ENCODE assay signal across 18 cellular contexts in genomic region chr2:119242276-119243119, GRCh38. TPM values are rescaled to one million over a fixed set of nuclear protein-coding genes. Genes with fewer than 3 reads are reported as not detected.
DNase-seq lines count a peak whose midpoint lies in the region; ATAC-seq and TF ChIP-seq lines count a peak whose summit lies in the region.
"Had no signal": no experiment of that assay in that cellular context is flagged by ENCODE, and none has a peak within 500 bp of the region (broad histone marks: within the 10 kb centered on the region; RNA-seq: fewer than 3 reads in every experiment).

No MANE protein-coding gene starts in this region.

- no peaks in the 10 kb centered on the region for H3K36me3 Mint-ChIP-seq in activated CD4-positive, alpha-beta T cell treated with anti-CD3 and anti-CD28 coated beads, Interleukin-2, amount 10 ng/mL, durations not matched to agents 7 days and 5 days (ENCODE audit: low read depth)
- H3K36me3 Mint-ChIP-seq: activated naive CD8-positive, alpha-beta T cell; CD4-positive, alpha-beta memory T cell; mesothelial cell of epicardium; type B pancreatic cell had no signal

- POLR2A ChIA-PET in activated CD4-positive, alpha-beta T cell treated with anti-CD3 and anti-CD28 coated beads, Interleukin-2, amount 10 ng/mL, durations not matched to agents 7 days and 5 days (lab: Charles Lee) = no interaction called here

- H3K4me1 ChIP-seq in lower lobe of right lung = peaks cover 8% of the 10 kb centered on the region

- no peak for TF ChIP-seq POLR2A in erythroblast (IDR thresholded peaks at IDR 0.05; ENCODE audit: low read length)

- H3K4me1 Mint-ChIP-seq in activated CD4-positive, alpha-beta T cell treated with anti-CD3 and anti-CD28 coated beads, Interleukin-2, amount 10 ng/mL, durations not matched to agents 7 days and 5 days = peaks cover 1% of the 10 kb centered on the region
- H3K4me1 Mint-ChIP-seq: CD4-positive, alpha-beta memory T cell had no signal

- CTCF ChIA-PET in activated CD4-positive, alpha-beta T cell treated with anti-CD3 and anti-CD28 coated beads, Interleukin-2, amount 10 ng/mL, durations not matched to agents 7 days and 5 days (lab: Charles Lee) = no interaction called here

- no peak overlapping the region for H3K27ac ChIP-seq in lower lobe of right lung
- H3K27ac ChIP-seq: HL-60, SK-N-MC had no signal

- no peaks in the 10 kb centered on the region for H3K36me3 ChIP-seq in lower lobe of right lung

- no peak overlapping the region for H3K4me3 Mint-ChIP-seq in activated CD4-positive, alpha-beta T cell treated with anti-CD3 and anti-CD28 coated beads, Interleukin-2, amount 10 ng/mL, durations not matched to agents 7 days and 5 days
- H3K4me3 Mint-ChIP-seq: activated naive CD8-positive, alpha-beta T cell; CD4-positive, alpha-beta memory T cell; H9; mesothelial cell of epicardium; type B pancreatic cell had no signal

- H3K27me3 ChIP-seq in lower lobe of right lung (ENCODE audit: low read depth) = no peaks in the 10 kb centered on the region

- no peaks in the 10 kb centered on the region for H3K9me3 ChIP-seq in lower lobe of right lung

- DNase-seq in DMS153 treated with DMSO at 0.1 percent for 48 hours (lab: John Stamatoyannopoulos, UW; ENCODE audit: unreplicated experiment) = peak; percentile 89
- DNase-seq in NCI-H1417 treated with DMSO at 0.1 percent for 48 hours (lab: John Stamatoyannopoulos, UW) = peak; percentile 14
- DNase-seq in NCI-H510A treated with DMSO at 0.1 percent for 48 hours (lab: John Stamatoyannopoulos, UW) = peak; percentile 94
- peak; percentile 18 for DNase-seq in lower lobe of right lung
- DNase-seq in activated CD4-positive, alpha-beta T cell treated with anti-CD3 and anti-CD28 coated beads, Interleukin-2, amount 10 ng/mL, durations not matched to agents 7 days and 5 days = no peak
- no peak for DNase-seq in erythroblast (lab: John Stamatoyannopoulos, UW)
- DNase-seq in SIG-M5 (lab: John Stamatoyannopoulos, UW) = no peak
- no peak for DNase-seq in superior temporal gyrus (ENCODE audit: extremely low spot score)
- DNase-seq: activated CD4-positive, CD25-positive, alpha-beta regulatory T cell; CD4-positive, alpha-beta memory T cell; EL; H9; stimulated activated naive CD4-positive, alpha-beta T cell had no signal

- no peak overlapping the region for H3K4me3 ChIP-seq in lower lobe of right lung
- H3K4me3 ChIP-seq: SK-N-MC had no signal

- H3K27me3 Mint-ChIP-seq in activated CD4-positive, alpha-beta T cell treated with anti-CD3 and anti-CD28 coated beads, Interleukin-2, amount 10 ng/mL, durations not matched to agents 7 days and 5 days = no peaks in the 10 kb centered on the region
- H3K27me3 Mint-ChIP-seq: activated naive CD8-positive, alpha-beta T cell; type B pancreatic cell had no signal

- intact Hi-C loops in lower lobe of right lung (cut with DNase I) = no loop called here

- no peak for TF ChIP-seq CTCF in lower lobe of right lung (IDR thresholded peaks at IDR 0.05)

- no peak overlapping the region for H3K27ac Mint-ChIP-seq in activated CD4-positive, alpha-beta T cell treated with anti-CD3 and anti-CD28 coated beads, Interleukin-2, amount 10 ng/mL, durations not matched to agents 7 days and 5 days
- H3K27ac Mint-ChIP-seq: activated naive CD8-positive, alpha-beta T cell; CD4-positive, alpha-beta memory T cell; mesothelial cell of epicardium; type B pancreatic cell had no signal

- peak; percentile 65 to 69 for ATAC-seq in lower lobe of right lung

- no peaks in the 10 kb centered on the region for H3K9me3 Mint-ChIP-seq in activated CD4-positive, alpha-beta T cell treated with anti-CD3 and anti-CD28 coated beads, Interleukin-2, amount 10 ng/mL, durations not matched to agents 7 days and 5 days
- H3K9me3 Mint-ChIP-seq: CD4-positive, alpha-beta memory T cell; H9; mesothelial cell of epicardium; type B pancreatic cell had no signal

RNA-seq across cellular contexts. Expression of gene STEAP3, which starts 18.9 kb away (rescaled TPM):
- 18.3 TPM for total RNA-seq in lower lobe of right lung
- total RNA-seq in activated CD4-positive, alpha-beta T cell treated with anti-CD3 and anti-CD28 coated beads, Interleukin-2, amount 10 ng/mL, durations not matched to agents 7 days and 5 days = under 1 TPM in 1 of 2 experiments, not detected in 1; 0.06 TPM

Comparison
In these comparisons a context has a peak if more than half of its experiments do, and no peak if none do; other contexts are left out.
1. DNase-seq: peak in DMS153 treated with DMSO at 0.1 percent for 48 hours (single experiment), NCI-H1417 treated with DMSO at 0.1 percent for 48 hours (single experiment), NCI-H510A treated with DMSO at 0.1 percent for 48 hours (single experiment) and lower lobe of right lung (single experiment); none in activated CD4-positive, alpha-beta T cell treated with anti-CD3 and anti-CD28 coated beads, Interleukin-2, amount 10 ng/mL, durations not matched to agents 7 days and 5 days (single experiment), erythroblast (0 of 2), SIG-M5 (single experiment) and superior temporal gyrus (single experiment).
2. RNA of gene STEAP3, which starts 18.9 kb away (total RNA-seq): 18.3 TPM in lower lobe of right lung (single experiment); 0.06 TPM in activated CD4-positive, alpha-beta T cell treated with anti-CD3 and anti-CD28 coated beads, Interleukin-2, amount 10 ng/mL, durations not matched to agents 7 days and 5 days; every median in the first group is over 10 times any median in the second.